19 cellular contexts compared by ENCODE assay signal in genomic region chr6:17297261-17298080, GRCh38. TPM values are rescaled to one million over a fixed set of nuclear protein-coding genes. Genes with fewer than 3 reads are reported as not detected.
DNase-seq lines count a peak whose midpoint lies in the region; ATAC-seq and TF ChIP-seq lines count a peak whose summit lies in the region.
"Had no signal": no experiment of that assay in that cellular context is flagged by ENCODE, and none has a peak within 500 bp of the region (broad histone marks: within the 10 kb centered on the region; RNA-seq: fewer than 3 reads in every experiment).

No MANE protein-coding gene starts in this region.

- H3K9me3 Mint-ChIP-seq in activated naive CD4-positive, alpha-beta T cell treated with anti-CD3 and anti-CD28 coated beads, Interleukin-2, amount 10 ng/mL, durations not matched to agents 7 days and 5 days = no peaks in the 10 kb centered on the region
- H3K9me3 Mint-ChIP-seq: stimulated activated naive CD8-positive, alpha-beta T cell treated with anti-CD3 and anti-CD28 coated beads, Interleukin-15, amount 100 ng/mL, for 72 hours had no signal

- H3K9me3 ChIP-seq in left lung (no peaks in the 10 kb centered on the region), upper lobe of right lung (no peaks in the 10 kb centered on the region)

- no peak overlapping the region for H3K27ac ChIP-seq in left lung
- no peak overlapping the region for H3K27ac ChIP-seq in upper lobe of right lung

- no peaks in the 10 kb centered on the region for H3K4me1 Mint-ChIP-seq in activated naive CD4-positive, alpha-beta T cell treated with anti-CD3 and anti-CD28 coated beads, Interleukin-2, amount 10 ng/mL, durations not matched to agents 7 days and 5 days
- H3K4me1 Mint-ChIP-seq: activated CD4-positive, alpha-beta memory T cell treated with anti-CD3 and anti-CD28 coated beads, Interleukin-2, amount 10 ng/mL, durations not matched to agents 7 days and 5 days; stimulated activated naive CD8-positive, alpha-beta T cell treated with anti-CD3 and anti-CD28 coated beads, Interleukin-15, amount 100 ng/mL, for 72 hours had no signal

- H3K27me3 ChIP-seq in left lung (no peaks in the 10 kb centered on the region), upper lobe of right lung (no peaks in the 10 kb centered on the region)

- TF ChIP-seq CTCF in choroid plexus epithelial cell (conservative IDR thresholded peaks at IDR 0.05; ENCODE audit: low read depth, low read length) = no peak
- TF ChIP-seq CTCF in left lung (IDR thresholded peaks at IDR 0.05) = no peak
- no peak for TF ChIP-seq CTCF in upper lobe of right lung (IDR thresholded peaks at IDR 0.05)

- no peak overlapping the region for H3K27ac Mint-ChIP-seq in activated naive CD4-positive, alpha-beta T cell treated with anti-CD3 and anti-CD28 coated beads, Interleukin-2, amount 10 ng/mL, durations not matched to agents 7 days and 5 days
- H3K27ac Mint-ChIP-seq: activated CD4-positive, alpha-beta memory T cell treated with anti-CD3 and anti-CD28 coated beads, Interleukin-2, amount 10 ng/mL, durations not matched to agents 7 days and 5 days; stimulated activated naive CD8-positive, alpha-beta T cell treated with anti-CD3 and anti-CD28 coated beads, Interleukin-15, amount 100 ng/mL, for 72 hours had no signal

- no peaks in the 10 kb centered on the region for H3K27me3 Mint-ChIP-seq in activated naive CD4-positive, alpha-beta T cell treated with anti-CD3 and anti-CD28 coated beads, Interleukin-2, amount 10 ng/mL, durations not matched to agents 7 days and 5 days

- peak; percentile 36 for ATAC-seq in Right ventricle myocardium superior (ENCODE audit: poor library complexity)
- ATAC-seq in left cardiac atrium = no peak
- peak; percentile 44 for ATAC-seq in left lung
- ATAC-seq in HG02588 (IDR thresholded peaks at IDR 0.05; ENCODE audit: unreplicated experiment) = no peak
- no peak for ATAC-seq in upper lobe of right lung
- ATAC-seq: stimulated activated naive CD8-positive, alpha-beta T cell treated with anti-CD3 and anti-CD28 coated beads, Interleukin-15, amount 100 ng/mL, for 72 hours had no signal

- no peak overlapping the region for H3K4me3 Mint-ChIP-seq in activated naive CD4-positive, alpha-beta T cell treated with anti-CD3 and anti-CD28 coated beads, Interleukin-2, amount 10 ng/mL, durations not matched to agents 7 days and 5 days
- H3K4me3 Mint-ChIP-seq: activated CD4-positive, alpha-beta memory T cell treated with anti-CD3 and anti-CD28 coated beads, Interleukin-2, amount 10 ng/mL, durations not matched to agents 7 days and 5 days; stimulated activated naive CD8-positive, alpha-beta T cell treated with anti-CD3 and anti-CD28 coated beads, Interleukin-15, amount 100 ng/mL, for 72 hours had no signal

- intact Hi-C loops in Right ventricle myocardium superior (cut with DNase I) = loop anchor here (10.0 kb wide), 1 partner anchor 97 kb away; the partner anchor contains the start of gene CAP2
- intact Hi-C loops in left cardiac atrium (cut with DNase I) = loop anchor here in 1 of 2 donors (10.0 kb wide), 1 partner anchor 97 kb away; the partner anchor contains the start of gene CAP2
- intact Hi-C loops in left lung (cut with DNase I) = no loop called here
- intact Hi-C loops in upper lobe of right lung (cut with DNase I) = no loop called here

- H3K4me1 ChIP-seq in left lung = no peaks in the 10 kb centered on the region
- no peaks in the 10 kb centered on the region for H3K4me1 ChIP-seq in upper lobe of right lung

- no peaks in the 10 kb centered on the region for H3K36me3 Mint-ChIP-seq in activated naive CD4-positive, alpha-beta T cell treated with anti-CD3 and anti-CD28 coated beads, Interleukin-2, amount 10 ng/mL, durations not matched to agents 7 days and 5 days

- H3K36me3 ChIP-seq in left lung = no peaks in the 10 kb centered on the region
- H3K36me3 ChIP-seq in upper lobe of right lung = no peaks in the 10 kb centered on the region

- no peak overlapping the region for H3K4me3 ChIP-seq in choroid plexus epithelial cell (ENCODE audit: low read depth, low read length)
- no peak overlapping the region for H3K4me3 ChIP-seq in left lung
- no peak overlapping the region for H3K4me3 ChIP-seq in upper lobe of right lung

- CTCF ChIA-PET in activated naive CD4-positive, alpha-beta T cell treated with anti-CD3 and anti-CD28 coated beads, Interleukin-2, amount 10 ng/mL, durations not matched to agents 7 days and 5 days (lab: Charles Lee) = no interaction called here

- no peak for DNase-seq in Right ventricle myocardium superior
- no peak for DNase-seq in left cardiac atrium
- DNase-seq in choroid plexus epithelial cell (ENCODE audit: low read depth) = peak; percentile 23
- no peak for DNase-seq in left lung
- DNase-seq in superior temporal gyrus (ENCODE audit: extremely low spot score) = peak; percentile 28
- DNase-seq in upper lobe of right lung = no peak
- DNase-seq in activated naive CD4-positive, alpha-beta T cell treated with anti-CD3 and anti-CD28 coated beads, Interleukin-2, amount 10 ng/mL, durations not matched to agents 7 days and 5 days = no peak
- DNase-seq: activated CD4-positive, alpha-beta memory T cell treated with anti-CD3 and anti-CD28 coated beads, Interleukin-2, amount 10 ng/mL, durations not matched to agents 7 days and 5 days; activated naive CD4-positive, alpha-beta T cell; anterior cingulate cortex; cortex of kidney; GDM1; NCI-H526; nucleus accumbens; SIG-M5; stimulated activated CD4-positive, alpha-beta T cell treated with anti-CD3 and anti-CD28 coated beads, Interleukin-2, amount 100 ng/mL, for 48 hours; stimulated activated naive CD8-positive, alpha-beta T cell treated with anti-CD3 and anti-CD28 coated beads, Interleukin-15, amount 100 ng/mL, for 72 hours had no signal

RNA-seq across cellular contexts. Expression of gene RBM24, which starts 16.3 kb away (rescaled TPM):
- 187 TPM for total RNA-seq in Right ventricle myocardium superior
- 100 to 1,000 TPM; 121 to 132 TPM for total RNA-seq in left cardiac atrium
- total RNA-seq in left lung = under 1 TPM; 0.47 to 0.97 TPM
- 0.49 TPM for total RNA-seq in upper lobe of right lung
- total RNA-seq: activated CD4-positive, alpha-beta memory T cell treated with anti-CD3 and anti-CD28 coated beads, Interleukin-2, amount 10 ng/mL, durations not matched to agents 7 days and 5 days; T-helper 2 cell treated with Interferon-gamma antibody and Interleukin-4, amounts not matched to agents 100 ng/mL and 5 ng/mL, for 36 hours had no signal

Comparison
In these comparisons a context has a peak if more than half of its experiments do, and no peak if none do; other contexts are left out.
1. ATAC-seq: peak in Right ventricle myocardium superior (single experiment) and left lung (single experiment); none in left cardiac atrium (0 of 2), HG02588 (single experiment) and upper lobe of right lung (single experiment).
2. DNase-seq: peak in choroid plexus epithelial cell (single experiment) and superior temporal gyrus (single experiment); none in Right ventricle myocardium superior (single experiment), left cardiac atrium (single experiment), left lung (0 of 2), upper lobe of right lung (single experiment) and activated naive CD4-positive, alpha-beta T cell treated with anti-CD3 and anti-CD28 coated beads, Interleukin-2, amount 10 ng/mL, durations not matched to agents 7 days and 5 days (single experiment).
3. RNA of gene RBM24, which starts 16.3 kb away (total RNA-seq): 187 TPM in Right ventricle myocardium superior (single experiment) and 121 to 132 TPM in left cardiac atrium; 0.47 to 0.97 TPM in left lung and 0.49 TPM in upper lobe of right lung (single experiment); every median in the first group is over 10 times any median in the second.